9 cellular contexts compared by ENCODE assay signal in genomic region chr12:69070319-69071090, GRCh38.
DNase-seq lines count a peak whose midpoint lies in the region; ATAC-seq and TF ChIP-seq lines count a peak whose summit lies in the region.
"Had no signal": no experiment of that assay in that cellular context is flagged by ENCODE, and none has a peak within 500 bp of the region (broad histone marks: within the 10 kb centered on the region; RNA-seq: fewer than 3 reads in every experiment).

No MANE protein-coding gene starts in this region.

- peaks cover 3 to 7% of the 10 kb centered on the region in 2 donors for H3K27me3 Mint-ChIP-seq in CD4-positive, alpha-beta memory T cell
- peaks cover 2% of the 10 kb centered on the region for H3K27me3 Mint-ChIP-seq in nephron progenitor cell (ENCODE audit: low read depth, poor library complexity)

- WGBS in thyroid gland, 2 donors, result 33 to 46% methylated on average over 6 of the region's 6 CpGs

- H3K4me1 ChIP-seq in CD4-positive, alpha-beta memory T cell (ENCODE audit: insufficient read depth, low read length), result no peaks in the 10 kb centered on the region
- H3K4me1 ChIP-seq in OCI-LY7 (ENCODE audit: insufficient read depth, low read length, poor library complexity, severe bottlenecking), result no peaks in the 10 kb centered on the region
- H3K4me1 ChIP-seq in fibroblast of lung (ENCODE audit: control insufficient read depth, extremely low read depth, insufficient read depth, low read length), result no peaks in the 10 kb centered on the region
- H3K4me1 ChIP-seq in thyroid gland, result peaks cover 0 to 10% of the 10 kb centered on the region in 2 donors

- intact Hi-C loops in CD4-positive, alpha-beta memory T cell (cut with micrococcal nuclease), result loop anchor here (1.0 to 2.0 kb wide), 4 partner anchors 184 to 848 kb away; no protein-coding TSS in a partner anchor
- intact Hi-C loops in OCI-LY7 (cut with micrococcal nuclease; ENCODE audit: unreplicated experiment) (loop anchor here (1.0 kb wide), 2 partner anchors 198 to 206 kb away; no protein-coding TSS in a partner anchor), thyroid gland (cut with DNase I) (loop anchor here (5.0 kb wide), 1 partner anchor 208 kb away; no protein-coding TSS in a partner anchor)

- H3K27me3 ChIP-seq in CD4-positive, alpha-beta memory T cell (ENCODE audit: insufficient read depth, low read length), result no peaks in the 10 kb centered on the region
- H3K27me3 ChIP-seq in fibroblast of lung (ENCODE audit: control insufficient read depth, insufficient read depth, low read length) (no peaks in the 10 kb centered on the region), thyroid gland (no peaks in the 10 kb centered on the region)

- H3K9me3 Mint-ChIP-seq in CD4-positive, alpha-beta memory T cell, result no peaks in the 10 kb centered on the region
- no peaks in the 10 kb centered on the region for H3K9me3 Mint-ChIP-seq in nephron progenitor cell

- no peak overlapping the region for H3K9ac ChIP-seq in fibroblast of lung (ENCODE audit: insufficient read depth, low read length)

- CTCF ChIA-PET in CD4-positive, alpha-beta memory T cell (lab: Charles Lee; ENCODE audit: partially characterized antibody), result interaction anchor here (0.6 to 3.0 kb wide), 9 partner anchors 8 to 240 kb away, joined by 3 to 20 read pairs (median 4); no protein-coding TSS in a partner anchor
- CTCF ChIA-PET in OCI-LY7 (lab: Charles Lee; ENCODE audit: unreplicated experiment), result interaction anchor here (1.0 to 1.5 kb wide), 2 partner anchors 200 to 241 kb away, joined by 3 to 5 read pairs; no protein-coding TSS in a partner anchor

- POLR2A ChIA-PET in CD4-positive, alpha-beta memory T cell (lab: Charles Lee; ENCODE audit: partially characterized antibody), result no interaction called here
- POLR2A ChIA-PET in OCI-LY7 (lab: Charles Lee), result interaction anchor here (0.9 to 1.1 kb wide), 2 partner anchors 193 to 205 kb away, joined by 3 read pairs; no protein-coding TSS in a partner anchor

- H3K4me2 ChIP-seq in OCI-LY7 (ENCODE audit: low read length) (no peak overlapping the region), fibroblast of lung (ENCODE audit: extremely low read depth, insufficient read depth, low read length) (no peak overlapping the region)

- peak overlapping the region; percentile 10; the same call in 1 of the 2 replicates for H2AFZ ChIP-seq in OCI-LY7 (ENCODE audit: low read length)
- H2AFZ ChIP-seq in fibroblast of lung (ENCODE audit: low read length), result no peak overlapping the region

- H3K9me2 ChIP-seq in OCI-LY7 (ENCODE audit: insufficient read depth, low read length), result no peaks in the 10 kb centered on the region

- no peak overlapping the region for H3K4me3 ChIP-seq in CD4-positive, alpha-beta memory T cell (ENCODE audit: low read length in 2 of 2)
- H3K4me3 ChIP-seq in OCI-LY7 (ENCODE audit: low read depth, low read length, poor library complexity, severe bottlenecking) (no peak overlapping the region), fibroblast of lung (replicated peaks in 1 of 4; ENCODE audit: control extremely low read depth in 1 of 4, insufficient read depth in 1 of 4, low read depth in 3 of 4, low read length in 4 of 4) (no peak overlapping the region), thyroid gland (replicated peaks in 1 of 3) (no peak overlapping the region)

- H4K20me1 ChIP-seq in OCI-LY7 (ENCODE audit: insufficient read depth, low read length), result no peaks in the 10 kb centered on the region
- H4K20me1 ChIP-seq in fibroblast of lung (ENCODE audit: control insufficient read depth, extremely low read depth, insufficient read depth, low read length), result no peaks in the 10 kb centered on the region

- H3K4me1 Mint-ChIP-seq in CD4-positive, alpha-beta memory T cell, result no peaks in the 10 kb centered on the region
- H3K4me1 Mint-ChIP-seq in nephron progenitor cell, result peaks cover 45% of the 10 kb centered on the region

- no peaks in the 10 kb centered on the region for H3K9me3 ChIP-seq in CD4-positive, alpha-beta memory T cell (ENCODE audit: control insufficient read depth in 1 of 2, low read length in 2 of 2)
- H3K9me3 ChIP-seq in OCI-LY7 (ENCODE audit: low read length) (no peaks in the 10 kb centered on the region), fibroblast of lung (ENCODE audit: control insufficient read depth, insufficient read depth, low read depth, low read length) (no peaks in the 10 kb centered on the region), thyroid gland (no peaks in the 10 kb centered on the region)

- H3K4me3 Mint-ChIP-seq in CD4-positive, alpha-beta memory T cell, result no peak overlapping the region
- no peak overlapping the region for H3K4me3 Mint-ChIP-seq in nephron progenitor cell
- H3K4me3 Mint-ChIP-seq: activated naive CD8-positive, alpha-beta T cell had no signal

- H3K36me3 ChIP-seq in CD4-positive, alpha-beta memory T cell (ENCODE audit: insufficient read depth, low read length), result no peaks in the 10 kb centered on the region
- H3K36me3 ChIP-seq in OCI-LY7 (ENCODE audit: insufficient read depth, low read length) (no peaks in the 10 kb centered on the region), fibroblast of lung (ENCODE audit: control insufficient read depth, insufficient read depth, low read length) (no peaks in the 10 kb centered on the region), thyroid gland (no peaks in the 10 kb centered on the region)

- no peaks in the 10 kb centered on the region for H3K79me2 ChIP-seq in OCI-LY7 (ENCODE audit: insufficient read depth, low read depth, low read length)
- H3K79me2 ChIP-seq in fibroblast of lung (ENCODE audit: control insufficient read depth, insufficient read depth, low read length), result no peaks in the 10 kb centered on the region

- peak overlapping the region in 1 of 7 donors; percentile 3 for H3K27ac Mint-ChIP-seq in CD4-positive, alpha-beta memory T cell
- peak overlapping the region; percentile 82 for H3K27ac Mint-ChIP-seq in nephron progenitor cell
- H3K27ac Mint-ChIP-seq: activated naive CD8-positive, alpha-beta T cell had no signal

- H3K36me3 Mint-ChIP-seq in CD4-positive, alpha-beta memory T cell, result no peaks in the 10 kb centered on the region
- H3K36me3 Mint-ChIP-seq in nephron progenitor cell (ENCODE audit: low read depth), result no peaks in the 10 kb centered on the region
- H3K36me3 Mint-ChIP-seq: activated naive CD8-positive, alpha-beta T cell had no signal

- no peak overlapping the region for H3K27ac ChIP-seq in CD4-positive, alpha-beta memory T cell (ENCODE audit: low read depth, low read length)
- H3K27ac ChIP-seq in OCI-LY7 (ENCODE audit: low read depth, low read length, poor library complexity, severe bottlenecking) (no peak overlapping the region), fibroblast of lung (ENCODE audit: insufficient read depth, low read length) (no peak overlapping the region), thyroid gland (no peak overlapping the region)

- no TSS peak for BruUV-seq in OCI-LY7 (replicated peaks; lab: Mats Ljungman, UMichigan)

- TF ChIP-seq CTCF in OCI-LY7 (conservative IDR thresholded peaks at IDR 0.05; ENCODE audit: low read length), result peak; percentile 99
- TF ChIP-seq CTCF in fibroblast of lung (conservative IDR thresholded peaks at IDR 0.05 in 1 of 2, IDR thresholded peaks at IDR 0.05 in 1 of 2; ENCODE audit: low read depth in 1 of 2, low read length in 2 of 2), result peak; percentile 95 to 98
- peak; percentile 85 for TF ChIP-seq CTCF in nephron progenitor cell (IDR thresholded peaks at IDR 0.05)
- peak; percentile 64 to 85 (median 75) for TF ChIP-seq CTCF in thyroid gland (IDR thresholded peaks at IDR 0.05)

- peak; percentile 86 for ATAC-seq in GM19467 (IDR thresholded peaks at IDR 0.05; ENCODE audit: unreplicated experiment)

- TF ChIP-seq POLR2A in thyroid gland (IDR thresholded peaks at IDR 0.05), result no peak

- peak; percentile 39 to 48 (median 42) for DNase-seq in CD4-positive, alpha-beta memory T cell
- peak; percentile 48 for DNase-seq in HS-5 (ENCODE audit: low read depth)
- DNase-seq in OCI-LY7 (ENCODE audit: low spot score), result peak; percentile 79
- peak; percentile 47 for DNase-seq in activated T-cell treated with anti-CD3 and anti-CD28 coated beads for 48 hours (ENCODE audit: low read depth)
- DNase-seq in fibroblast of lung (ENCODE audit: low read depth in 2 of 2), result peak; percentile 47 to 79
- peak; percentile 64 for DNase-seq in nephron progenitor cell
- peak; percentile 63 to 69 for DNase-seq in thyroid gland
